ENCODE assay signal across 16 cellular contexts in the genomic region with DNA sequence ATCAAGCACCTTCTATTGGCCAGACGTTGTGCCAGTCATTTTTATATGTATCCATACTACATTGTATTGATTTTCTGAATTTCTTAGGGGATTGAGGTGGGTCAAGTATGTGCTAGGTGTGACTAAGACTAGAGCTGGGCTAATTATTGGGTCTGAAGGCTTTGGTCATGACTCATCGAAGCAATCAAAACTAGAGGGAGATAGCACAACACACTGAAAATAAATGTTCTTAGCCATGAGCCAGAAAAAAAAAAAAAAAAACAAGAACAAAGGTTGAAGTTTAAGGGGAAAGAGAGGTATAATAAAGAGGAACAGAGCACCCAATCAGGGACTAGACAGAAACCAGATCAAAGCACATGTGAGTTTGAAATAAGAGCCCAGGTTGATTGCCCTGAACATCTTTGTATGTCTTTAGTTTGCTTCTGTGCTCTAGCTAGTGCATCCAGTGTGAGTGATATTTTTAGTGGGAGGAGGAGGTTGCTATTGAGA.
DNase-seq lines count a peak whose midpoint lies in the region; ATAC-seq and TF ChIP-seq lines count a peak whose summit lies in the region.
"Had no signal": no experiment of that assay in that cellular context is flagged by ENCODE, and none has a peak within 500 bp of the region (broad histone marks: within the 10 kb centered on the region; RNA-seq: fewer than 3 reads in every experiment).

No MANE protein-coding gene starts in this region.

- H3K4me1 ChIP-seq in left lung = no peaks in the 10 kb centered on the region
- H3K4me1 ChIP-seq in MM.1S (ENCODE audit: low read length) = no peaks in the 10 kb centered on the region
- H3K4me1 ChIP-seq in OCI-LY7 (ENCODE audit: insufficient read depth, low read length, poor library complexity, severe bottlenecking) = no peaks in the 10 kb centered on the region
- H3K4me1 ChIP-seq in ovary (ENCODE audit: insufficient read depth) = no peaks in the 10 kb centered on the region

- no peak overlapping the region for H3K9ac ChIP-seq in MM.1S (ENCODE audit: low read length)
- H3K9ac ChIP-seq: KMS-11 had no signal

- intact Hi-C loops in left lung (cut with DNase I) (no loop called here), OCI-LY7 (cut with micrococcal nuclease; ENCODE audit: unreplicated experiment) (no loop called here), ovary (cut with DNase I) (no loop called here)

- H3K9me3 ChIP-seq in left lung (no peaks in the 10 kb centered on the region), MM.1S (replicated peaks; ENCODE audit: insufficient read depth, low read length) (no peaks in the 10 kb centered on the region), OCI-LY7 (ENCODE audit: low read length) (no peaks in the 10 kb centered on the region), ovary (no peaks in the 10 kb centered on the region)

- H4K20me1 ChIP-seq in MM.1S (ENCODE audit: insufficient read depth, low read length) = no peaks in the 10 kb centered on the region; the same call in 1 of the 2 replicates
- no peaks in the 10 kb centered on the region for H4K20me1 ChIP-seq in OCI-LY7 (ENCODE audit: insufficient read depth, low read length)

- H2AFZ ChIP-seq in MM.1S (ENCODE audit: low read length) (no peak overlapping the region), OCI-LY7 (ENCODE audit: low read length) (no peak overlapping the region)

- H3K36me3 ChIP-seq in left lung (no peaks in the 10 kb centered on the region), MM.1S (replicated peaks; ENCODE audit: insufficient read depth, low read length) (no peaks in the 10 kb centered on the region; the same call in 1 of the 2 replicates), OCI-LY7 (ENCODE audit: insufficient read depth, low read length) (no peaks in the 10 kb centered on the region), ovary (no peaks in the 10 kb centered on the region)

- H3K36me3 Mint-ChIP-seq in chondrocyte (ENCODE audit: low read depth) = peaks cover 3% of the 10 kb centered on the region
- no peaks in the 10 kb centered on the region for H3K36me3 Mint-ChIP-seq in activated T-cell treated with anti-CD3 and anti-CD28 coated beads, Interleukin-2, amount 50 U/mL, for 24 hours (ENCODE audit: low read depth)

- no peak for TF ChIP-seq EP300 in ovary (IDR thresholded peaks at IDR 0.05)

- H3K9me2 ChIP-seq in MM.1S (replicated peaks; ENCODE audit: insufficient read depth, low read length) = no peaks in the 10 kb centered on the region
- H3K9me2 ChIP-seq in OCI-LY7 (ENCODE audit: insufficient read depth, low read length) = no peaks in the 10 kb centered on the region

- peaks cover 25% of the 10 kb centered on the region for H3K4me1 Mint-ChIP-seq in chondrocyte (ENCODE audit: low read depth)
- H3K4me1 Mint-ChIP-seq in activated T-cell treated with anti-CD3 and anti-CD28 coated beads, Interleukin-2, amount 50 U/mL, for 24 hours (ENCODE audit: low read depth) = no peaks in the 10 kb centered on the region

- no TSS peak for BruUV-seq in OCI-LY7 (replicated peaks; lab: Mats Ljungman, UMichigan)

- TF ChIP-seq CTCF in chondrocyte (IDR thresholded peaks at IDR 0.05) = no peak
- TF ChIP-seq CTCF in left lung (IDR thresholded peaks at IDR 0.05) = no peak
- no peak for TF ChIP-seq CTCF in MM.1S (IDR thresholded peaks at IDR 0.05; ENCODE audit: low read length)
- no peak for TF ChIP-seq CTCF in OCI-LY7 (conservative IDR thresholded peaks at IDR 0.05; ENCODE audit: low read length)
- TF ChIP-seq CTCF in ovary (IDR thresholded peaks at IDR 0.05) = no peak

- CTCF ChIA-PET in OCI-LY7 (lab: Charles Lee; ENCODE audit: unreplicated experiment) = no interaction called here

- peaks cover 2% of the 10 kb centered on the region for H3K9me3 Mint-ChIP-seq in chondrocyte (ENCODE audit: low read depth)
- H3K9me3 Mint-ChIP-seq in activated T-cell treated with anti-CD3 and anti-CD28 coated beads, Interleukin-2, amount 50 U/mL, for 24 hours = no peaks in the 10 kb centered on the region

- POLR2A ChIA-PET in OCI-LY7 (lab: Charles Lee) = no interaction called here

- H3K79me2 ChIP-seq in MM.1S (ENCODE audit: low read length) (no peaks in the 10 kb centered on the region), OCI-LY7 (ENCODE audit: insufficient read depth, low read depth, low read length) (no peaks in the 10 kb centered on the region)

- no peak overlapping the region for H3K4me3 ChIP-seq in left lung
- H3K4me3 ChIP-seq in MM.1S (ENCODE audit: low read length) = no peak overlapping the region
- no peak overlapping the region for H3K4me3 ChIP-seq in OCI-LY7 (ENCODE audit: low read depth, low read length, poor library complexity, severe bottlenecking)
- H3K4me3 ChIP-seq in ovary = no peak overlapping the region

- no peak overlapping the region for H3K27ac ChIP-seq in left lung
- no peak overlapping the region for H3K27ac ChIP-seq in MM.1S (ENCODE audit: low read length)
- H3K27ac ChIP-seq in OCI-LY7 (ENCODE audit: low read depth, low read length, poor library complexity, severe bottlenecking) = no peak overlapping the region
- H3K27ac ChIP-seq in ovary = no peak overlapping the region
- H3K27ac ChIP-seq: epithelial cell of prostate, KMS-11 had no signal

- H3K4me2 ChIP-seq in MM.1S (ENCODE audit: low read depth, low read length) (no peak overlapping the region), OCI-LY7 (ENCODE audit: low read length) (no peak overlapping the region)
- H3K4me2 ChIP-seq: KMS-11 had no signal

- H3K4me3 Mint-ChIP-seq in chondrocyte (ENCODE audit: unreplicated experiment) = no peak overlapping the region
- no peak overlapping the region for H3K4me3 Mint-ChIP-seq in activated T-cell treated with anti-CD3 and anti-CD28 coated beads, Interleukin-2, amount 50 U/mL, for 24 hours

- DNase-seq in AG08395 (ENCODE audit: low spot score) (peak; percentile 2), HT-29 (ENCODE audit: low spot score) (peak; percentile 76), chondrocyte (ENCODE audit: low spot score) (no peak), left lung (no peak), MM.1S (no peak), OCI-LY7 (ENCODE audit: low spot score) (no peak), ovary (no peak)
- no peak for DNase-seq in activated T-cell treated with anti-CD3 and anti-CD28 coated beads, Interleukin-2, amount 50 U/mL, for 24 hours
- DNase-seq: activated CD8-positive, alpha-beta memory T cell treated with anti-CD3 and anti-CD28 coated beads for 24 hours; activated gamma-delta T cell treated with Interleukin-2 at 50 U/mL for 16 hours; COR-L47; NCI-H187; NCI-H774; substantia nigra had no signal

- ATAC-seq in left lung = peak; percentile 14

- H3K27ac Mint-ChIP-seq in chondrocyte (ENCODE audit: unreplicated experiment) = peak overlapping the region; percentile 6
- H3K27ac Mint-ChIP-seq in activated T-cell treated with anti-CD3 and anti-CD28 coated beads, Interleukin-2, amount 50 U/mL, for 24 hours = no peak overlapping the region

- TF ChIP-seq POLR2A in ovary (IDR thresholded peaks at IDR 0.05) = no peak

- H3K27me3 ChIP-seq in left lung = no peaks in the 10 kb centered on the region
- H3K27me3 ChIP-seq in MM.1S (replicated peaks; ENCODE audit: insufficient read depth, low read length) = no peaks in the 10 kb centered on the region
- no peaks in the 10 kb centered on the region for H3K27me3 ChIP-seq in ovary

- WGBS in ovary, 3 donors = 63 to 74% (median 72%) methylated on average over 2 of the region's 2 CpGs

- H3K27me3 Mint-ChIP-seq in chondrocyte (ENCODE audit: low read depth) = no peaks in the 10 kb centered on the region
- no peaks in the 10 kb centered on the region for H3K27me3 Mint-ChIP-seq in activated T-cell treated with anti-CD3 and anti-CD28 coated beads, Interleukin-2, amount 50 U/mL, for 24 hours

- no peaks in the 10 kb centered on the region for H3F3A ChIP-seq in MM.1S (ENCODE audit: insufficient read depth, low read length)

Comparison
In these comparisons a context has a peak if more than half of its experiments do, and no peak if none do; other contexts are left out.
1. DNase-seq: peak in AG08395 (single experiment) and HT-29 (single experiment); none in chondrocyte (single experiment), left lung (0 of 2), MM.1S (single experiment), OCI-LY7 (single experiment), activated T-cell treated with anti-CD3 and anti-CD28 coated beads, Interleukin-2, amount 50 U/mL, for 24 hours (single experiment) and ovary (0 of 5).